Comparison of ENCODE assay signal across 20 cellular contexts in genomic region chr5:23001120-23001519, GRCh38.
"Had no signal": no experiment of that assay in that cellular context is flagged by ENCODE, and none has a peak within 500 bp of the region (broad histone marks: within the 10 kb centered on the region; RNA-seq: fewer than 3 reads in every experiment).

No MANE protein-coding gene starts in this region.

- ATAC-seq: Right ventricle myocardium inferior, SK-N-SH treated with all-trans-retinoic acid at 6 μM for 48 hours had no signal

- DNase-seq: KBM-7; MV-4-11; NCI-H1048; NCI-H1105; NCI-H1436 treated with DMSO at 0.1 percent for 48 hours; NCI-H1694; NCI-H187 treated with DMSO at 0.1 percent for 48 hours; NCI-H2029 treated with DMSO at 0.1 percent for 48 hours; NCI-H345; NCI-H446 treated with DMSO at 0.1 percent for 48 hours; NCI-H510A treated with DMSO at 0.1 percent for 48 hours; NCI-H526; NCI-H748 treated with DMSO at 0.1 percent for 48 hours; NK-92 treated with Interleukin-12 subunit alpha and Interleukin-12 subunit beta, amount 100 ng/mL, for 24 hours; PC-9; Peyer's patch; SHP77 treated with DMSO at 0.1 percent for 48 hours; SJCRH30 had no signal
